ENCODE assay signal across 9 cellular contexts in the genomic region with DNA sequence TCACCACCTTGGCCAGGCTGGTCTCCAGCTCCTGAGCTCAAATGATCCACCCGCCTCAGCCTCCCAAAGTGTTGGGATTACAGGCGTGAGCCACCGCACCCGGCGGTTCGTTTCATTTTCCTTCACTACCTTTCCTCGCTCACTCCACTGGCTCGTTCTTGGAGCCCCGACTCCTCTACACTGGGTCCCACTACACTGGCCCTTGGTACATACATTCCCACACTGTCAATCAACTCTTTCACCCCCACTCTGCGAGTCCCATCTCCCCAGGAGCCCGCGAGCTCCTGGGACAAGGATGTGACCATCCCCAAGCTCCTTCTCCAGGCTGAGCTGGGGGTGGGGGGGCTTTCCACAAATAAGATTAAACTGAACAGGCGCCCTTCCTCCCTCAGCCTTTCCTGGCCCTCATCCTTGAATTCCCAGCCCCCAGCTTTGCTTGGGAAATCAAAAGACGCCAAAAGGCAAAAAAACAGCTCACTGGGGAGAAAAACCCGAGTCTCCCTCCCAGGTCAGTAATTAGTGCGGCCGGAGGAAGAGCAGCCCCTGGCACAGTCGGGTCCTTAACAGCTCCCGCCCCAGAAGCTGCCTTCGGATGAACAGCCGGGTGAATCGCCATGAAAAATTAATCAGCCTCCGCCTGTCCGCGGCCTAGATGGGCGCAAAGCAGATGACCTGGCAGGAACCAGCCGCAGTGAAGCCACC. TPM values are rescaled to one million over a fixed set of nuclear protein-coding genes. Genes with fewer than 3 reads are reported as not detected.
DNase-seq lines count a peak whose midpoint lies in the region; ATAC-seq and TF ChIP-seq lines count a peak whose summit lies in the region.
"Had no signal": no experiment of that assay in that cellular context is flagged by ENCODE, and none has a peak within 500 bp of the region (broad histone marks: within the 10 kb centered on the region; RNA-seq: fewer than 3 reads in every experiment).

No MANE protein-coding gene starts in this region.

- no peaks in the 10 kb centered on the region for H3K27me3 ChIP-seq in GM06990 (replicated peaks; ENCODE audit: control insufficient read depth, insufficient read depth, low read length)
- H3K27me3 ChIP-seq in duodenal mucosa (ENCODE audit: control insufficient read depth in 1 of 2, insufficient read depth in 2 of 2, low read length in 2 of 2), result peaks cover 30 to 37% of the 10 kb centered on the region in 2 donors

- no peak overlapping the region for H3K27ac Mint-ChIP-seq in osteocyte (ENCODE audit: unreplicated experiment)

- H3K36me3 Mint-ChIP-seq in osteocyte (ENCODE audit: unreplicated experiment), result no peaks in the 10 kb centered on the region

- H3K4me3 Mint-ChIP-seq in osteocyte (ENCODE audit: unreplicated experiment), result no peak overlapping the region

- peaks cover 0 to 5% of the 10 kb centered on the region in 2 donors for H3K9me3 ChIP-seq in duodenal mucosa (ENCODE audit: control insufficient read depth in 1 of 2, low read length in 2 of 2)

- no peaks in the 10 kb centered on the region for H3K36me3 ChIP-seq in GM06990 (ENCODE audit: control insufficient read depth, insufficient read depth, low read length)
- H3K36me3 ChIP-seq in duodenal mucosa (ENCODE audit: control insufficient read depth in 1 of 2, insufficient read depth in 2 of 2, low read length in 2 of 2), result no peaks in the 10 kb centered on the region

- H3K9me3 Mint-ChIP-seq in osteocyte (ENCODE audit: unreplicated experiment), result no peaks in the 10 kb centered on the region

- no peak overlapping the region for H3K27ac ChIP-seq in duodenal mucosa (ENCODE audit: low read depth, low read length)

- H3K27me3 Mint-ChIP-seq in osteocyte (ENCODE audit: unreplicated experiment), result peaks cover 43% of the 10 kb centered on the region

- no peak for TF ChIP-seq CTCF in GM06990 (IDR thresholded peaks at IDR 0.05; ENCODE audit: insufficient read depth, low read length, poor library complexity, severe bottlenecking)
- TF ChIP-seq CTCF in osteocyte (IDR thresholded peaks at IDR 0.05), result no peak

- H3K4me1 Mint-ChIP-seq in osteocyte (ENCODE audit: unreplicated experiment), result peaks cover 4% of the 10 kb centered on the region

- no peak overlapping the region for H3K9ac ChIP-seq in duodenal mucosa (ENCODE audit: low read depth in 1 of 2, low read length in 2 of 2)

- H3K4me1 ChIP-seq in duodenal mucosa (ENCODE audit: control insufficient read depth in 1 of 2, insufficient read depth in 2 of 2, low read length in 2 of 2), result peaks cover 0 to 10% of the 10 kb centered on the region in 2 donors

- ATAC-seq in HG02840 (IDR thresholded peaks at IDR 0.05; ENCODE audit: low FRiP score, unreplicated experiment) (peak; percentile 12), GM21825 (IDR thresholded peaks at IDR 0.05; ENCODE audit: unreplicated experiment) (no peak)

- DNase-seq in GM06990 (ENCODE audit: extremely low read depth, insufficient read length), result no peak
- peak; percentile 68 for DNase-seq in osteocyte (ENCODE audit: extremely low spot score, unreplicated experiment)
- no peak for DNase-seq in activated T-cell treated with anti-CD3 and anti-CD28 coated beads, Interleukin-2, amount 50 U/mL, for 1 hour
- DNase-seq in NCI-H774 (lab: John Stamatoyannopoulos, UW), result no peak
- DNase-seq in NCI-H1436 treated with DMSO at 0.1 percent for 48 hours (lab: John Stamatoyannopoulos, UW), result no peak
- DNase-seq: activated CD4-positive, alpha-beta T cell treated with anti-CD3 and anti-CD28 coated beads for 1 hour had no signal

- H3K4me3 ChIP-seq in GM06990 (replicated peaks; ENCODE audit: low read depth, low read length) (peak overlapping the region; percentile 54), duodenal mucosa (ENCODE audit: low read depth in 1 of 2, low read length in 2 of 2) (peak overlapping the region; percentile 60 to 61)

RNA-seq across cellular contexts. Expression of gene LY86, which starts 42.8 kb away (rescaled TPM):
- total RNA-seq in osteocyte, result not detected in 2 replicates
